In genomic region chr12:26493656-26494055, GRCh38 we compare ENCODE assay signal across 28 cellular contexts.
DNase-seq lines count a peak whose midpoint lies in the region; ATAC-seq, FAIRE-seq and TF ChIP-seq lines count a peak whose summit lies in the region.
"Had no signal": no experiment of that assay in that cellular context is flagged by ENCODE, and none has a peak within 500 bp of the region (broad histone marks: within the 10 kb centered on the region; RNA-seq: fewer than 3 reads in every experiment).

No MANE protein-coding gene starts in this region.

- H3K9me3 ChIP-seq in PC-3 (ENCODE audit: low read length) (no peaks in the 10 kb centered on the region), left ventricle myocardium inferior (replicated peaks) (no peaks in the 10 kb centered on the region)
- no peaks in the 10 kb centered on the region for H3K9me3 ChIP-seq in CD8-positive, alpha-beta T cell (ENCODE audit: low read length)
- H3K9me3 ChIP-seq: heart left ventricle, psoas muscle had no signal

- no peaks in the 10 kb centered on the region for H3K36me3 ChIP-seq in PC-3 (ENCODE audit: low read depth, low read length)
- peaks cover 26% of the 10 kb centered on the region for H3K36me3 ChIP-seq in left ventricle myocardium inferior
- peaks cover 3% of the 10 kb centered on the region for H3K36me3 ChIP-seq in CD8-positive, alpha-beta T cell (ENCODE audit: insufficient read depth, low read length)
- H3K36me3 ChIP-seq: brain microvascular endothelial cell had no signal

- POLR2A ChIA-PET in PC-3 (lab: Charles Lee; ENCODE audit: unreplicated experiment) = interaction anchor here (0.6 kb wide), 1 partner anchor 25 kb away, joined by 5 read pairs; no protein-coding TSS in a partner anchor
- POLR2A ChIA-PET in CD8-positive, alpha-beta T cell (lab: Charles Lee) = no interaction called here

- TF ChIP-seq CTCF in PC-3 (conservative IDR thresholded peaks at IDR 0.05; ENCODE audit: low read depth, low read length) (no peak), left ventricle myocardium inferior (IDR thresholded peaks at IDR 0.05; ENCODE audit: borderline replicate concordance) (no peak)
- no peak for TF ChIP-seq CTCF in CD8-positive, alpha-beta T cell (IDR thresholded peaks at IDR 0.05)

- H3K36me3 Mint-ChIP-seq in CD8-positive, alpha-beta T cell = peaks cover 49% of the 10 kb centered on the region

- no peaks in the 10 kb centered on the region for H3K9me3 Mint-ChIP-seq in CD8-positive, alpha-beta T cell
- H3K9me3 Mint-ChIP-seq: activated T-helper 2 cell treated with anti-CD3 and anti-CD28 coated beads, Interferon-gamma antibody, Interleukin-2, Interleukin-4, amounts not matched to agents 10 μg/mL and 5 μg/mL and 100 μg/mL, durations not matched to agents 14 hours and 24 hours and 36 hours; stimulated activated effector memory CD8-positive, alpha-beta T cell treated with anti-CD3 and anti-CD28 coated beads, Interleukin-12 subunit alpha, Interleukin-12 subunit beta, amount 100 ng/mL, for 72 hours had no signal

- BruUV-seq in PC-3 (replicated peaks; lab: Mats Ljungman, UMichigan) = no TSS peak

- CTCF ChIA-PET in PC-3 (lab: Charles Lee) = interaction anchor here (0.7 kb wide), 2 partner anchors 119 to 222 kb away, joined by 3 read pairs; no protein-coding TSS in a partner anchor
- CTCF ChIA-PET in CD8-positive, alpha-beta T cell (lab: Charles Lee) = no interaction called here

- no peak overlapping the region for H2AFZ ChIP-seq in PC-3 (ENCODE audit: low read length)

- intact Hi-C loops in PC-3 (cut with micrococcal nuclease) (no loop called here), left ventricle myocardium inferior (cut with micrococcal nuclease) (no loop called here)
- intact Hi-C loops in CD8-positive, alpha-beta T cell (cut with DNase I, micrococcal nuclease) = no loop called here

- no peak overlapping the region for H3K27ac ChIP-seq in PC-3 (ENCODE audit: low read length)
- H3K27ac ChIP-seq in left ventricle myocardium inferior (replicated peaks) = no peak overlapping the region
- no peak overlapping the region for H3K27ac ChIP-seq in CD8-positive, alpha-beta T cell (ENCODE audit: low read depth, low read length)
- H3K27ac ChIP-seq: brain microvascular endothelial cell, heart left ventricle, psoas muscle, skin epidermis had no signal

- no peaks in the 10 kb centered on the region for H3K4me1 Mint-ChIP-seq in CD8-positive, alpha-beta T cell (ENCODE audit: low read depth)

- H3K4me2 ChIP-seq in PC-3 (ENCODE audit: low read length) = peak overlapping the region; percentile 9

- no peak for TF ChIP-seq POLR2A in H54 (IDR thresholded peaks at IDR 0.05; ENCODE audit: low read depth, low read length)

- H3K9ac ChIP-seq in PC-3 (ENCODE audit: low read length) = no peak overlapping the region

- peaks cover 12% of the 10 kb centered on the region for H3K4me1 ChIP-seq in PC-3 (ENCODE audit: insufficient read depth, low read length)
- H3K4me1 ChIP-seq in left ventricle myocardium inferior = peaks cover 5% of the 10 kb centered on the region
- H3K4me1 ChIP-seq in CD8-positive, alpha-beta T cell (ENCODE audit: insufficient read depth, low read length) = no peaks in the 10 kb centered on the region
- H3K4me1 ChIP-seq: psoas muscle had no signal

- peak; percentile 85 for ATAC-seq in PC-3
- ATAC-seq in CD8-positive, alpha-beta T cell = no peak
- ATAC-seq: GM12878; heart left ventricle; psoas muscle; stimulated activated effector memory CD8-positive, alpha-beta T cell treated with anti-CD3 and anti-CD28 coated beads, Interleukin-12 subunit alpha, Interleukin-12 subunit beta, amount 100 ng/mL, for 72 hours; WTC11 had no signal

- H3K27me3 Mint-ChIP-seq in CD8-positive, alpha-beta T cell (ENCODE audit: low read depth) = no peaks in the 10 kb centered on the region
- H3K27me3 Mint-ChIP-seq: B cell had no signal

- H4K20me1 ChIP-seq in PC-3 (ENCODE audit: low read length) = no peaks in the 10 kb centered on the region

- H3K4me3 ChIP-seq in PC-3 (ENCODE audit: low read length) (no peak overlapping the region), left ventricle myocardium inferior (no peak overlapping the region)
- H3K4me3 ChIP-seq in CD8-positive, alpha-beta T cell (ENCODE audit: low read depth, low read length) = no peak overlapping the region
- H3K4me3 ChIP-seq: GM12878, heart left ventricle, lung, psoas muscle, skin epidermis had no signal

- H3K27ac Mint-ChIP-seq in CD8-positive, alpha-beta T cell = no peak overlapping the region
- H3K27ac Mint-ChIP-seq: activated T-helper 2 cell treated with anti-CD3 and anti-CD28 coated beads, Interferon-gamma antibody, Interleukin-2, Interleukin-4, amounts not matched to agents 10 μg/mL and 5 μg/mL and 100 μg/mL, durations not matched to agents 14 hours and 24 hours and 36 hours; B cell; stimulated activated effector memory CD8-positive, alpha-beta T cell treated with anti-CD3 and anti-CD28 coated beads, Interleukin-12 subunit alpha, Interleukin-12 subunit beta, amount 100 ng/mL, for 72 hours; WTC11 had no signal

- H3F3A ChIP-seq in PC-3 (ENCODE audit: low read length, unreplicated experiment) = no peaks in the 10 kb centered on the region

- H3K27me3 ChIP-seq in PC-3 (ENCODE audit: low read length) = no peaks in the 10 kb centered on the region
- no peaks in the 10 kb centered on the region for H3K27me3 ChIP-seq in left ventricle myocardium inferior (ENCODE audit: low read depth)
- H3K27me3 ChIP-seq in CD8-positive, alpha-beta T cell (ENCODE audit: insufficient read depth, low read length) = no peaks in the 10 kb centered on the region
- H3K27me3 ChIP-seq: brain microvascular endothelial cell, heart left ventricle had no signal

- no peaks in the 10 kb centered on the region for H3K79me2 ChIP-seq in PC-3 (ENCODE audit: low read length)

- H3K9me2 ChIP-seq in PC-3 (replicated peaks; ENCODE audit: low read length) = no peaks in the 10 kb centered on the region

- DNase-seq in A172 (ENCODE audit: low spot score) (peak; percentile 1), PC-3 (peak; percentile 97), dermis blood vessel endothelial cell (peak; percentile 57), kidney glomerular epithelial cell (lab: John Stamatoyannopoulos, UW) (peak; percentile 73), pons (ENCODE audit: low spot score) (no peak), left ventricle myocardium inferior (no peak), H54 (ENCODE audit: insufficient read length, low spot score) (no peak)
- DNase-seq in CD8-positive, alpha-beta T cell = no peak
- DNase-seq: 8988T; activated CD4-positive, alpha-beta T cell treated with anti-CD3 and anti-CD28 coated beads, Interleukin-2, amount 50 U/mL, for 4 hours; activated CD8-positive, alpha-beta memory T cell treated with anti-CD3 and anti-CD28 coated beads, Interleukin-2, amount 50 U/mL, for 4 hours; brain microvascular endothelial cell; DMS79 treated with DMSO at 0.1 percent for 48 hours; heart left ventricle; IMR-90; NCI-H1436 treated with DMSO at 0.1 percent for 48 hours; NCI-H510A treated with DMSO at 0.1 percent for 48 hours; psoas muscle; RPMI8226; stimulated activated CD4-positive, alpha-beta T cell treated with anti-CD3 and anti-CD28 coated beads, Interleukin-1b, Interleukin-23, amount 100 ng/mL, for 48 hours; T-helper 9 cell had no signal

- no peak for FAIRE-seq in H54 (lab: Jason Lieb, UNC)

- H3K4me3 Mint-ChIP-seq in CD8-positive, alpha-beta T cell = no peak overlapping the region
- H3K4me3 Mint-ChIP-seq: B cell; stimulated activated effector memory CD8-positive, alpha-beta T cell treated with anti-CD3 and anti-CD28 coated beads, Interleukin-12 subunit alpha, Interleukin-12 subunit beta, amount 100 ng/mL, for 72 hours; WTC11 had no signal

Comparison
In these comparisons a context has a peak if more than half of its experiments do, and no peak if none do; other contexts are left out.
1. DNase-seq: peak in A172 (single experiment), PC-3 (single experiment), dermis blood vessel endothelial cell (single experiment) and kidney glomerular epithelial cell (single experiment); none in pons (single experiment), left ventricle myocardium inferior (single experiment), CD8-positive, alpha-beta T cell (0 of 7) and H54 (single experiment).